In genomic region chr4:107131295-107131694, GRCh38 we compare ENCODE assay signal across 26 cellular contexts.
DNase-seq lines count a peak whose midpoint lies in the region; ATAC-seq, FAIRE-seq and TF ChIP-seq lines count a peak whose summit lies in the region.
"Had no signal": no experiment of that assay in that cellular context is flagged by ENCODE, and none has a peak within 500 bp of the region (broad histone marks: within the 10 kb centered on the region; RNA-seq: fewer than 3 reads in every experiment).

No MANE protein-coding gene starts in this region.

- no peak overlapping the region for H3K27ac ChIP-seq in small intestine (ENCODE audit: low read depth in 1 of 2, low read length in 1 of 2)
- H3K27ac ChIP-seq: left ventricle myocardium inferior, tibial artery had no signal

- no peaks in the 10 kb centered on the region for H3K36me3 Mint-ChIP-seq in HFFc6 (ENCODE audit: low read depth)
- no peaks in the 10 kb centered on the region for H3K36me3 Mint-ChIP-seq in stimulated activated naive B cell treated with anti-CD40 and anti-IgM and Interleukin-4, amounts not matched to agents 10 μg/mL and 1 μg/mL and 100 μg/mL, for 72 hours
- no peaks in the 10 kb centered on the region for H3K36me3 Mint-ChIP-seq in activated CD4-positive, alpha-beta memory T cell treated with anti-CD3 and anti-CD28 coated beads, Interleukin-2, amount 10 ng/mL, durations not matched to agents 7 days and 5 days (ENCODE audit: low read depth)
- H3K36me3 Mint-ChIP-seq: CD14-positive monocyte; mesothelial cell of epicardium; naive thymus-derived CD8-positive, alpha-beta T cell; WTC11 had no signal

- H3K9me3 Mint-ChIP-seq in HFFc6, result no peaks in the 10 kb centered on the region
- no peaks in the 10 kb centered on the region for H3K9me3 Mint-ChIP-seq in stimulated activated naive B cell treated with anti-CD40 and anti-IgM and Interleukin-4, amounts not matched to agents 10 μg/mL and 1 μg/mL and 100 μg/mL, for 72 hours
- no peaks in the 10 kb centered on the region for H3K9me3 Mint-ChIP-seq in activated CD4-positive, alpha-beta memory T cell treated with anti-CD3 and anti-CD28 coated beads, Interleukin-2, amount 10 ng/mL, durations not matched to agents 7 days and 5 days
- H3K9me3 Mint-ChIP-seq: activated naive CD8-positive, alpha-beta T cell treated with anti-CD3 and anti-CD28 coated beads, Interleukin-2, amount 50 U/mL, for 24 hours; stimulated activated naive CD8-positive, alpha-beta T cell treated with anti-CD3 and anti-CD28 coated beads, Interleukin-15, amount 100 ng/mL, for 72 hours; WTC11 had no signal

- DNase-seq in HFFc6 (peak; percentile 36), astrocyte of the cerebellum (ENCODE audit: low read depth) (peak; percentile 2), fibroblast of pulmonary artery (ENCODE audit: low read depth) (peak; percentile 36), small intestine (no peak), GM10248 (ENCODE audit: extremely low spot score) (no peak)
- no peak for DNase-seq in stimulated activated naive B cell treated with anti-CD40 and anti-IgM and Interleukin-4, amounts not matched to agents 10 μg/mL and 1 μg/mL and 100 μg/mL, for 72 hours
- no peak for DNase-seq in activated CD4-positive, alpha-beta memory T cell treated with anti-CD3 and anti-CD28 coated beads, Interleukin-2, amount 10 ng/mL, durations not matched to agents 7 days and 5 days
- DNase-seq: activated effector memory CD4-positive, alpha-beta T cell treated with anti-CD3 and anti-CD28 coated beads, Interleukin-2, amount 50 U/mL, for 16 hours; activated naive CD8-positive, alpha-beta T cell treated with anti-CD3 and anti-CD28 coated beads, Interleukin-2, amount 50 U/mL, for 24 hours; cortex of kidney; KG1; left ventricle myocardium inferior; naive thymus-derived CD8-positive, alpha-beta T cell; NCI-H1694; NCI-H524 treated with DMSO at 0.1 percent for 48 hours; NK-92 treated with Interleukin-12 subunit alpha and Interleukin-12 subunit beta, amount 100 ng/mL, for 24 hours; SHP77 treated with DMSO at 0.1 percent for 48 hours; stimulated activated CD4-positive, alpha-beta T cell treated with anti-CD3 and anti-CD28 coated beads, Interleukin-12 subunit alpha, Interleukin-12 subunit beta, amount 100 ng/mL, for 4 hours; stimulated activated naive CD8-positive, alpha-beta T cell treated with anti-CD3 and anti-CD28 coated beads, Interleukin-15, amount 100 ng/mL, for 72 hours; tibial artery had no signal

- H3K27me3 ChIP-seq in small intestine (ENCODE audit: control insufficient read depth in 2 of 2, insufficient read depth in 2 of 2, low read length in 2 of 2), result no peaks in the 10 kb centered on the region
- H3K27me3 ChIP-seq: tibial artery had no signal

- TF ChIP-seq CTCF in HFFc6 (IDR thresholded peaks at IDR 0.05), result no peak
- TF ChIP-seq CTCF in astrocyte of the cerebellum (IDR thresholded peaks at IDR 0.05; ENCODE audit: low read depth, low read length, missing control alignments), result no peak
- TF ChIP-seq CTCF in fibroblast of pulmonary artery (IDR thresholded peaks at IDR 0.05; ENCODE audit: low read length, missing control alignments), result no peak
- no peak for TF ChIP-seq CTCF in GM10248 (IDR thresholded peaks at IDR 0.05; ENCODE audit: control extremely low read depth, extremely low read depth, low read depth, missing control alignments)

- CTCF ChIA-PET in GM10248 (lab: Yijun Ruan, JAX), result no interaction called here
- CTCF ChIA-PET in activated CD4-positive, alpha-beta memory T cell treated with anti-CD3 and anti-CD28 coated beads, Interleukin-2, amount 10 ng/mL, durations not matched to agents 7 days and 5 days (lab: Charles Lee), result no interaction called here

- H3K4me3 ChIP-seq in astrocyte of the cerebellum (ENCODE audit: low read depth, low read length) (no peak overlapping the region), fibroblast of pulmonary artery (replicated peaks; ENCODE audit: low read depth, low read length) (no peak overlapping the region), small intestine (ENCODE audit: low read depth in 1 of 2, low read length in 2 of 2) (no peak overlapping the region)
- H3K4me3 ChIP-seq: left ventricle myocardium inferior, tibial artery had no signal

- in situ Hi-C loops in astrocyte of the cerebellum (cut with HindIII; ENCODE audit: low sequenced_read_pairs), result no loop called here

- H3K27me3 Mint-ChIP-seq in HFFc6 (ENCODE audit: insufficient read depth), result no peaks in the 10 kb centered on the region
- no peaks in the 10 kb centered on the region for H3K27me3 Mint-ChIP-seq in stimulated activated naive B cell treated with anti-CD40 and anti-IgM and Interleukin-4, amounts not matched to agents 10 μg/mL and 1 μg/mL and 100 μg/mL, for 72 hours
- no peaks in the 10 kb centered on the region for H3K27me3 Mint-ChIP-seq in activated CD4-positive, alpha-beta memory T cell treated with anti-CD3 and anti-CD28 coated beads, Interleukin-2, amount 10 ng/mL, durations not matched to agents 7 days and 5 days
- H3K27me3 Mint-ChIP-seq: activated naive CD8-positive, alpha-beta T cell treated with anti-CD3 and anti-CD28 coated beads, Interleukin-2, amount 50 U/mL, for 24 hours had no signal

- H3K27ac Mint-ChIP-seq in HFFc6, result no peak overlapping the region
- H3K27ac Mint-ChIP-seq in stimulated activated naive B cell treated with anti-CD40 and anti-IgM and Interleukin-4, amounts not matched to agents 10 μg/mL and 1 μg/mL and 100 μg/mL, for 72 hours, result no peak overlapping the region
- no peak overlapping the region for H3K27ac Mint-ChIP-seq in activated CD4-positive, alpha-beta memory T cell treated with anti-CD3 and anti-CD28 coated beads, Interleukin-2, amount 10 ng/mL, durations not matched to agents 7 days and 5 days
- H3K27ac Mint-ChIP-seq: activated naive CD8-positive, alpha-beta T cell treated with anti-CD3 and anti-CD28 coated beads, Interleukin-2, amount 50 U/mL, for 24 hours; CD14-positive monocyte; mesothelial cell of epicardium; naive thymus-derived CD8-positive, alpha-beta T cell; stimulated activated naive CD8-positive, alpha-beta T cell treated with anti-CD3 and anti-CD28 coated beads, Interleukin-15, amount 100 ng/mL, for 72 hours; WTC11 had no signal

- peaks cover 78% of the 10 kb centered on the region for H3K4me1 Mint-ChIP-seq in HFFc6 (ENCODE audit: low read depth)
- no peaks in the 10 kb centered on the region for H3K4me1 Mint-ChIP-seq in stimulated activated naive B cell treated with anti-CD40 and anti-IgM and Interleukin-4, amounts not matched to agents 10 μg/mL and 1 μg/mL and 100 μg/mL, for 72 hours
- no peaks in the 10 kb centered on the region for H3K4me1 Mint-ChIP-seq in activated CD4-positive, alpha-beta memory T cell treated with anti-CD3 and anti-CD28 coated beads, Interleukin-2, amount 10 ng/mL, durations not matched to agents 7 days and 5 days
- H3K4me1 Mint-ChIP-seq: activated naive CD8-positive, alpha-beta T cell treated with anti-CD3 and anti-CD28 coated beads, Interleukin-2, amount 50 U/mL, for 24 hours; CD14-positive monocyte; naive thymus-derived CD8-positive, alpha-beta T cell; stimulated activated naive CD8-positive, alpha-beta T cell treated with anti-CD3 and anti-CD28 coated beads, Interleukin-15, amount 100 ng/mL, for 72 hours had no signal

- no peaks in the 10 kb centered on the region for H3K9me3 ChIP-seq in small intestine (ENCODE audit: control insufficient read depth, low read depth)
- H3K9me3 ChIP-seq: left ventricle myocardium inferior, tibial artery had no signal

- no peak for ATAC-seq in stimulated activated naive B cell treated with anti-CD40 and anti-IgM and Interleukin-4, amounts not matched to agents 10 μg/mL and 1 μg/mL and 100 μg/mL, for 72 hours (replicated peaks)
- ATAC-seq: activated naive CD8-positive, alpha-beta T cell treated with anti-CD3 and anti-CD28 coated beads, Interleukin-2, amount 50 U/mL, for 24 hours; naive thymus-derived CD8-positive, alpha-beta T cell; stimulated activated naive CD8-positive, alpha-beta T cell treated with anti-CD3 and anti-CD28 coated beads, Interleukin-15, amount 100 ng/mL, for 72 hours; WTC11 had no signal

- WGBS in small intestine, 3 donors, result 76 to 93% (median 83%) methylated on average over 1 of the region's 1 CpG

- POLR2A ChIA-PET in GM10248 (lab: Yijun Ruan, JAX), result no interaction called here
- POLR2A ChIA-PET in activated CD4-positive, alpha-beta memory T cell treated with anti-CD3 and anti-CD28 coated beads, Interleukin-2, amount 10 ng/mL, durations not matched to agents 7 days and 5 days (lab: Charles Lee), result no interaction called here

- H3K36me3 ChIP-seq in small intestine (ENCODE audit: control insufficient read depth in 2 of 2, insufficient read depth in 2 of 2, low read length in 2 of 2), result no peaks in the 10 kb centered on the region
- H3K36me3 ChIP-seq: left ventricle myocardium inferior, tibial artery had no signal

- H3K4me3 Mint-ChIP-seq in HFFc6, result no peak overlapping the region
- no peak overlapping the region for H3K4me3 Mint-ChIP-seq in stimulated activated naive B cell treated with anti-CD40 and anti-IgM and Interleukin-4, amounts not matched to agents 10 μg/mL and 1 μg/mL and 100 μg/mL, for 72 hours
- no peak overlapping the region for H3K4me3 Mint-ChIP-seq in activated CD4-positive, alpha-beta memory T cell treated with anti-CD3 and anti-CD28 coated beads, Interleukin-2, amount 10 ng/mL, durations not matched to agents 7 days and 5 days
- H3K4me3 Mint-ChIP-seq: activated naive CD8-positive, alpha-beta T cell treated with anti-CD3 and anti-CD28 coated beads, Interleukin-2, amount 50 U/mL, for 24 hours; CD14-positive monocyte; mesothelial cell of epicardium; naive thymus-derived CD8-positive, alpha-beta T cell; stimulated activated naive CD8-positive, alpha-beta T cell treated with anti-CD3 and anti-CD28 coated beads, Interleukin-15, amount 100 ng/mL, for 72 hours; WTC11 had no signal

- no peaks in the 10 kb centered on the region for H3K4me1 ChIP-seq in small intestine (ENCODE audit: control insufficient read depth in 2 of 2, insufficient read depth in 1 of 2, low read depth in 1 of 2, low read length in 1 of 2)
- H3K4me1 ChIP-seq: left ventricle myocardium inferior, tibial artery had no signal

- peak; percentile 89 for FAIRE-seq in small intestine (lab: Jason Lieb, UNC)
- FAIRE-seq: D721Med, frontal cortex, HTR-8/SVneo had no signal

Comparison
In these comparisons a context has a peak if more than half of its experiments do, and no peak if none do; other contexts are left out.
1. DNase-seq: peak in HFFc6 (single experiment), astrocyte of the cerebellum (single experiment) and fibroblast of pulmonary artery (single experiment); none in small intestine (single experiment), stimulated activated naive B cell treated with anti-CD40 and anti-IgM and Interleukin-4, amounts not matched to agents 10 μg/mL and 1 μg/mL and 100 μg/mL, for 72 hours (single experiment), GM10248 (single experiment) and activated CD4-positive, alpha-beta memory T cell treated with anti-CD3 and anti-CD28 coated beads, Interleukin-2, amount 10 ng/mL, durations not matched to agents 7 days and 5 days (single experiment).